ENCODE assay signal across 11 cellular contexts in the genomic region with DNA sequence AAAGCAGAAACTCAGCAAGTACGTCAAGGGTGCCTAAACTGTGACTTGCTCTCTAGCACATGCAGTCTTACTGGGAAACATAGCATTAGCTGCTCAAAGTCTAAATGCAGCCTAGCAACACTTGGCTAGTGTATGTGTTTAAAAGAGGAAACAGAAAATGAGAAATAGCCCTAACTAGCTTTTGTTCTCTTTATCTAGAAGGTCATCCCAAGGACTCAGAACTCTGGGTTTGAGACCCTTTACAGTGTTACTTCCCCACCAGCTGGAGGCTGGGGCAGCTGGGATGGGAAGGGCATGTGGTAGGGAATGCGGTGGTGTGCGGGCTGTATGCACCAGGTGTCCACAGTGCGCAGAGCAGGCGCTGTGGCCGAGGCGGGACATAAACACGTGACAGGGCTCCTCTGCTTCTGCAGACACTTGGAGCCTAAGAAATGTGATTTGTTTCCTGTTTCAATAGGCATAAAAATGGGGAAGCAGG. TPM values are rescaled to one million over a fixed set of nuclear protein-coding genes. Genes with fewer than 3 reads are reported as not detected.
A peak's percentile ranks its signal among the peaks of the same experiment; 100 is the strongest.
DNase-seq lines count a peak whose midpoint lies in the region; ATAC-seq and TF ChIP-seq lines count a peak whose summit lies in the region.
"Had no signal": no experiment of that assay in that cellular context is flagged by ENCODE, and none has a peak within 500 bp of the region (broad histone marks: within the 10 kb centered on the region; RNA-seq: fewer than 3 reads in every experiment).

No MANE protein-coding gene starts in this region.

- POLR2A ChIA-PET in PC-9 (lab: Charles Lee; ENCODE audit: unreplicated experiment): no interaction called here

- H3K4me3 Mint-ChIP-seq in CD14-positive monocyte: peak overlapping the region; percentile 81 to 95
- H3K4me3 Mint-ChIP-seq in nephron progenitor cell: no peak overlapping the region

- no peaks in the 10 kb centered on the region for H3K9me3 ChIP-seq in PC-9 (ENCODE audit: insufficient read depth, low read depth)

- H3K79me2 ChIP-seq in PC-9 (ENCODE audit: low read depth): no peaks in the 10 kb centered on the region

- H3K27ac ChIP-seq in PC-9: no peak overlapping the region

- no peak overlapping the region for H3K4me2 ChIP-seq in PC-9

- H3K27me3 Mint-ChIP-seq in CD14-positive monocyte (ENCODE audit: low read depth in 3 of 3): peaks cover 25 to 32% (median 27%) of the 10 kb centered on the region in 3 donors
- H3K27me3 Mint-ChIP-seq in nephron progenitor cell (ENCODE audit: low read depth, poor library complexity): peaks cover 4% of the 10 kb centered on the region

- H3K9me3 Mint-ChIP-seq in CD14-positive monocyte (peaks cover 0 to 3% (median 0%) of the 10 kb centered on the region in 7 donors), nephron progenitor cell (no peaks in the 10 kb centered on the region)

- no peaks in the 10 kb centered on the region for H3K27me3 ChIP-seq in PC-9 (ENCODE audit: insufficient read depth, low read depth)

- no peaks in the 10 kb centered on the region for H3K9me2 ChIP-seq in PC-9 (ENCODE audit: insufficient read depth)

- intact Hi-C loops in CD14-positive monocyte (cut with micrococcal nuclease) (no loop called here), PC-9 (cut with micrococcal nuclease; ENCODE audit: unreplicated experiment) (no loop called here)

- CTCF ChIA-PET in PC-9 (lab: Charles Lee): no interaction called here

- peaks cover 19% of the 10 kb centered on the region; the same call in 1 of the 2 replicates for H3F3A ChIP-seq in PC-9 (ENCODE audit: insufficient read depth, low read depth)

- no peak overlapping the region for H3K4me3 ChIP-seq in PC-9

- H4K20me1 ChIP-seq in PC-9 (ENCODE audit: insufficient read depth): no peaks in the 10 kb centered on the region

- H3K4me1 ChIP-seq in PC-9 (replicated peaks; ENCODE audit: insufficient read depth): peaks cover 22% of the 10 kb centered on the region

- DNase-seq in CD14-positive monocyte (ENCODE audit: low spot score): peak; percentile 55
- peak; percentile 41 for DNase-seq in globus pallidus (ENCODE audit: low spot score)
- DNase-seq in nephron progenitor cell: no peak
- no peak for DNase-seq in PC-9
- DNase-seq in NCI-H2171 (lab: John Stamatoyannopoulos, UW): no peak
- DNase-seq: activated T-cell treated with anti-CD3 and anti-CD28 coated beads, Interleukin-2, amount 50 U/mL, for 1 hour; NCI-H510A; nucleus accumbens had no signal

- BruUV-seq in PC-9 (replicated peaks; lab: Mats Ljungman, UMichigan): no TSS peak

- peaks cover 60% of the 10 kb centered on the region; the same call in 1 of the 2 replicates for H3K36me3 ChIP-seq in PC-9 (ENCODE audit: low read depth)

- peaks cover 53% of the 10 kb centered on the region for H3K4me1 Mint-ChIP-seq in CD14-positive monocyte
- H3K4me1 Mint-ChIP-seq in nephron progenitor cell: peaks cover 98% of the 10 kb centered on the region

- H3K27ac Mint-ChIP-seq in CD14-positive monocyte (peak overlapping the region; percentile 89 to 98 (median 96)), nephron progenitor cell (peak overlapping the region; percentile 49)

- no peak for TF ChIP-seq CTCF in CD14-positive monocyte (IDR thresholded peaks at IDR 0.05)
- TF ChIP-seq CTCF in nephron progenitor cell (IDR thresholded peaks at IDR 0.05): no peak
- TF ChIP-seq CTCF in PC-9 (conservative IDR thresholded peaks at IDR 0.05): no peak

- no peak overlapping the region for H2AFZ ChIP-seq in PC-9

- ATAC-seq in HG02763 (IDR thresholded peaks at IDR 0.05; ENCODE audit: unreplicated experiment) (no peak), GM18873 (IDR thresholded peaks at IDR 0.05; ENCODE audit: low FRiP score, unreplicated experiment) (no peak)

- H3K36me3 Mint-ChIP-seq in CD14-positive monocyte: peaks cover 0 to 1% of the 10 kb centered on the region in 2 donors
- peaks cover 38% of the 10 kb centered on the region for H3K36me3 Mint-ChIP-seq in nephron progenitor cell (ENCODE audit: low read depth)

TF ChIP-seq in PFSK-1, 5 proteins besides CTCF, POLR2A, EP300 and RAD21:
- TF ChIP-seq TAF1 (IDR thresholded peaks at IDR 0.05; ENCODE audit: borderline replicate concordance, insufficient read depth, low read length) (no peak), FOXP2 (optimal IDR thresholded peaks at IDR 0.05; ENCODE audit: borderline replicate concordance, extremely low read depth, extremely low read length, insufficient read depth) (no peak), POLR2AphosphoS5 (IDR thresholded peaks at IDR 0.05; ENCODE audit: low read depth, low read length) (peak; percentile 42), SIN3A (IDR thresholded peaks at IDR 0.05; ENCODE audit: borderline replicate concordance, insufficient read depth, low read length) (no peak)
- TF ChIP-seq, protein P1, sequence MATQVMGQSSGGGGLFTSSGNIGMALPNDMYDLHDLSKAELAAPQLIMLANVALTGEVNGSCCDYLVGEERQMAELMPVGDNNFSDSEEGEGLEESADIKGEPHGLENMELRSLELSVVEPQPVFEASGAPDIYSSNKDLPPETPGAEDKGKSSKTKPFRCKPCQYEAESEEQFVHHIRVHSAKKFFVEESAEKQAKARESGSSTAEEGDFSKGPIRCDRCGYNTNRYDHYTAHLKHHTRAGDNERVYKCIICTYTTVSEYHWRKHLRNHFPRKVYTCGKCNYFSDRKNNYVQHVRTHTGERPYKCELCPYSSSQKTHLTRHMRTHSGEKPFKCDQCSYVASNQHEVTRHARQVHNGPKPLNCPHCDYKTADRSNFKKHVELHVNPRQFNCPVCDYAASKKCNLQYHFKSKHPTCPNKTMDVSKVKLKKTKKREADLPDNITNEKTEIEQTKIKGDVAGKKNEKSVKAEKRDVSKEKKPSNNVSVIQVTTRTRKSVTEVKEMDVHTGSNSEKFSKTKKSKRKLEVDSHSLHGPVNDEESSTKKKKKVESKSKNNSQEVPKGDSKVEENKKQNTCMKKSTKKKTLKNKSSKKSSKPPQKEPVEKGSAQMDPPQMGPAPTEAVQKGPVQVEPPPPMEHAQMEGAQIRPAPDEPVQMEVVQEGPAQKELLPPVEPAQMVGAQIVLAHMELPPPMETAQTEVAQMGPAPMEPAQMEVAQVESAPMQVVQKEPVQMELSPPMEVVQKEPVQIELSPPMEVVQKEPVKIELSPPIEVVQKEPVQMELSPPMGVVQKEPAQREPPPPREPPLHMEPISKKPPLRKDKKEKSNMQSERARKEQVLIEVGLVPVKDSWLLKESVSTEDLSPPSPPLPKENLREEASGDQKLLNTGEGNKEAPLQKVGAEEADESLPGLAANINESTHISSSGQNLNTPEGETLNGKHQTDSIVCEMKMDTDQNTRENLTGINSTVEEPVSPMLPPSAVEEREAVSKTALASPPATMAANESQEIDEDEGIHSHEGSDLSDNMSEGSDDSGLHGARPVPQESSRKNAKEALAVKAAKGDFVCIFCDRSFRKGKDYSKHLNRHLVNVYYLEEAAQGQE (IDR thresholded peaks at IDR 0.05; ENCODE audit: insufficient read depth in 1 of 2, low read depth in 2 of 2, low read length in 2 of 2): no peak

RNA-seq across cellular contexts. Expression of a gene that starts 13.3 kb away (rescaled TPM):
- 1 to 10 TPM in 1 of 2 donors, under 1 TPM in 1; 0.07 to 1.2 TPM for polyA plus RNA-seq in CD14-positive monocyte
- 352 TPM for polyA plus RNA-seq in PFSK-1 (2012; ENCODE audit: insufficient read length, low read depth)
- total RNA-seq in PC-9 (2021): 39.3 and 65.7 TPM in 2 replicates

Comparison
In these comparisons a context has a peak if more than half of its experiments do, and no peak if none do; other contexts are left out.
1. DNase-seq: peak in CD14-positive monocyte (single experiment) and globus pallidus (single experiment); none in nephron progenitor cell (single experiment), PC-9 (0 of 2) and NCI-H2171 (single experiment).